8 cellular contexts compared by ENCODE assay signal in the genomic region with DNA sequence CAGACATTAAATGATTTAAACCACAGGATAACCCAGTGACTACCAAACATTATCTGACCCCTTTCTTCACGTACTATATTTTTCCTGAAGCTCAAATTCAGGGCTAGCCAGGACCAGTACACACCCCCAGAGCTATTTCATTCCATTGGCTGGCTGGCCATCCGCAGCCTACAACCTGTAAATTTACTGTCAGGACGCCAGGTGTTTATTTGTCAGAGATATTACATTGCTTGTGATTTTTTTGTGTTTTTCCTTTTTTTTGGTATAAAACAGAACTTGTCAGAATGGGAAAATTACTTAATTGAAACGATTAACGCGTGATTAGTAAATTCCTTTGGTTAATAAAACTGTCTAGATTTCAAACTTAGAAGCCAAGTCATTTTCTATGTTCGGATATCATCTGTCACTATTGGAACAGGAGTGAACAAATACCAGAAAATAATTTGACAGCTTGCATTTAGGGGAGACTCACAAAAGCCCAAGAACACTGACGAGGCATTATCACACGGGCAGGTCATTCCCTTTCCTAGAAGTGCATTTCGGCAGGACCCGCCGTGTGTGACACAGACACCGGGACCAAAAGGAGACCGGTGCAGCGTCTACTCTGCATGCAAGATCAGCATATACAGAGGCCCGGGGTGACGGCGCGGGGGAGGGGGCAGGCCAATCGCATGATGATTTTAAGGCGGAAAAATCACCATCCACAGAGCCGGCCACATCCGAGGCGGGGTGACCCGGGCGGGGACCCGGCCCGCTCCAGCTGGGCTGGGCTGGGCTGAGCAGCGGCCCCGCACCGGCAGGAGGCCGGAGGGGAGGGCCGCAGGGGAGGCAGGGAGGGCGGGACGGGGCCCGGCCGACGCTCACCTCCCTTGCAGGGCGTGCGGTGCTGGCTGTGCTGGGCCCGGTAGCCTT. TPM values are rescaled to one million over a fixed set of nuclear protein-coding genes. Genes with fewer than 3 reads are reported as not detected.
A peak's percentile ranks its signal among the peaks of the same experiment; 100 is the strongest.
DNase-seq lines count a peak whose midpoint lies in the region; ATAC-seq and TF ChIP-seq lines count a peak whose summit lies in the region.

No MANE protein-coding gene starts in this region.

- peaks cover 45% of the 10 kb centered on the region for H3K4me1 Mint-ChIP-seq in activated naive CD4-positive, alpha-beta T cell treated with anti-CD3 and anti-CD28 coated beads for 36 hours (ENCODE audit: low read depth)

- DNase-seq in Ammon's horn (ENCODE audit: low spot score) (peak; percentile 42), RPMI8226 (peak; percentile 74), globus pallidus (ENCODE audit: low spot score) (peak; percentile 60), omental fat pad (ENCODE audit: low spot score) (peak; percentile 60)
- DNase-seq in activated naive CD4-positive, alpha-beta T cell treated with anti-CD3 and anti-CD28 coated beads for 36 hours: peak; percentile 84

- peak overlapping the region; percentile 92 for H3K27ac Mint-ChIP-seq in activated naive CD4-positive, alpha-beta T cell treated with anti-CD3 and anti-CD28 coated beads for 36 hours

- H3K36me3 Mint-ChIP-seq in activated naive CD4-positive, alpha-beta T cell treated with anti-CD3 and anti-CD28 coated beads for 36 hours (ENCODE audit: low read depth): peaks cover 23% of the 10 kb centered on the region

- no peaks in the 10 kb centered on the region for H3K27me3 Mint-ChIP-seq in activated naive CD4-positive, alpha-beta T cell treated with anti-CD3 and anti-CD28 coated beads for 36 hours (ENCODE audit: low read depth)

- peak overlapping the region; percentile 74 for H3K27ac ChIP-seq in temporal lobe (ENCODE audit: low read depth, low read length)

- TF ChIP-seq CTCF in omental fat pad (IDR thresholded peaks at IDR 0.05): no peak

- CTCF ChIA-PET in activated naive CD4-positive, alpha-beta T cell treated with anti-CD3 and anti-CD28 coated beads for 36 hours (lab: Charles Lee): interaction anchor here (0.8 kb wide), 1 partner anchor 127 kb away, joined by 5 read pairs; no protein-coding TSS in a partner anchor

- intact Hi-C loops in activated naive CD4-positive, alpha-beta T cell treated with anti-CD3 and anti-CD28 coated beads for 36 hours (cut with micrococcal nuclease): loop anchor here (1.0 to 10.0 kb wide), 8 partner anchors 9 to 725 kb away; a partner anchor contains a TSS

- ATAC-seq in GM18909 (IDR thresholded peaks at IDR 0.05; ENCODE audit: poor library complexity, unreplicated experiment) (peak; percentile 28), HG03159 (IDR thresholded peaks at IDR 0.05; ENCODE audit: unreplicated experiment) (peak; percentile 29), omental fat pad (ENCODE audit: low FRiP score) (peak; percentile 14)

- H3K9me3 Mint-ChIP-seq in activated naive CD4-positive, alpha-beta T cell treated with anti-CD3 and anti-CD28 coated beads for 36 hours: no peaks in the 10 kb centered on the region

- H3K4me3 Mint-ChIP-seq in activated naive CD4-positive, alpha-beta T cell treated with anti-CD3 and anti-CD28 coated beads for 36 hours: peak overlapping the region; percentile 96

RNA-seq across cellular contexts. Expression of a gene that starts 0.9 kb away (rescaled TPM):
- 100 to 1,000 TPM; 166 to 168 TPM for total RNA-seq in activated naive CD4-positive, alpha-beta T cell treated with anti-CD3 and anti-CD28 coated beads for 36 hours
- total RNA-seq in omental fat pad: 100 to 1,000 TPM; 140 to 171 (median 157) TPM
- total RNA-seq in temporal lobe: 139 TPM

RNA-seq across cellular contexts. Expression of a gene that starts 1.3 kb away (rescaled TPM):
- total RNA-seq in activated naive CD4-positive, alpha-beta T cell treated with anti-CD3 and anti-CD28 coated beads for 36 hours: 10 to 100 TPM; 16.7 to 17.6 TPM
- 10 to 100 TPM; 26.8 to 34.1 (median 30.9) TPM for total RNA-seq in omental fat pad
- total RNA-seq in temporal lobe: 30.2 TPM

Comparison
In these comparisons a context has a peak if more than half of its experiments do, and no peak if none do; other contexts are left out.
1. Peak in every context shown above with its lines: DNase-seq, ATAC-seq and H3K27ac ChIP-seq.